26 cellular contexts compared by ENCODE assay signal in the genomic region with DNA sequence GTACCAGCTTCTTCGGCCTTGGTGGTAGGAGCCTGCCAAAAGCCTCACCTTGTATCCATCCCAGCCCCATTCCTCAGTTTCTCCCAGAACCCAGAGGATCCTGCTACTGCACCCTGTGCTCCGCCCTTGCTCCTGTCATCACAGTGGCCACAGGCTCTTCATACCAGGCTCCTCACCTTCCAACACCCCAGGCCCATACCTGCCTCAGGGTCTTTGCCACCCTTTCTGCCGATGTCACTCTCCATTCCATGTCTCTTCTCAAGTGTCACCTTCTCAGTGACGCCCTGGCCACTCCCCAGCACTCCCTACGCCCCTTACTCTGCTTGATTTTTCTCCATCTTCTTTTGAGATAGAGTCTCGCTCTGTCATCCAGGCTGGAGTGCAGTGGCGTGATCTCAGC. TPM values are rescaled to one million over a fixed set of nuclear protein-coding genes. Genes with fewer than 3 reads are reported as not detected.
DNase-seq lines count a peak whose midpoint lies in the region; ATAC-seq, FAIRE-seq and TF ChIP-seq lines count a peak whose summit lies in the region.
"Had no signal": no experiment of that assay in that cellular context is flagged by ENCODE, and none has a peak within 500 bp of the region (broad histone marks: within the 10 kb centered on the region; RNA-seq: fewer than 3 reads in every experiment).

No MANE protein-coding gene starts in this region.

- DNase-seq in activated T-cell treated with anti-CD3 and anti-CD28 coated beads, Interleukin-2, amount 50 U/mL, for 24 hours: no peak
- no peak for DNase-seq in activated T-cell treated with anti-CD3 and anti-CD28 coated beads for 4 hours
- no peak for DNase-seq in astrocyte (ENCODE audit: low read depth)
- no peak for DNase-seq in dorsolateral prefrontal cortex
- DNase-seq in stimulated activated effector memory CD8-positive, alpha-beta T cell treated with anti-CD3 and anti-CD28 coated beads, Interleukin-12 subunit alpha, Interleukin-12 subunit beta, amount 100 ng/mL, for 72 hours (ENCODE audit: low spot score in 2 of 2): no peak
- no peak for DNase-seq in stimulated activated naive CD4-positive, alpha-beta T cell treated with Interleukin-2 at 50 U/mL for 16 hours (lab: John Stamatoyannopoulos, UW)
- no peak for DNase-seq in CD14-positive monocyte (ENCODE audit: low spot score)
- DNase-seq: CD4-positive, CD25-positive, alpha-beta regulatory T cell; DMS53; H7; MM.1S; NCI-H2029 treated with DMSO at 0.1 percent for 48 hours; NCI-H446 treated with DMSO at 0.1 percent for 48 hours; NCI-H526; NCI-H82; PC-9; Right ventricle myocardium superior had no signal

- peaks cover 13% of the 10 kb centered on the region for H3K4me1 ChIP-seq in astrocyte (ENCODE audit: insufficient read depth, low read length)

- H3K27me3 ChIP-seq in astrocyte (ENCODE audit: insufficient read depth, low read length) (no peaks in the 10 kb centered on the region), dorsolateral prefrontal cortex (no peaks in the 10 kb centered on the region)
- H3K27me3 ChIP-seq: SJSA1 had no signal

- no peaks in the 10 kb centered on the region for H3K27me3 Mint-ChIP-seq in activated T-cell treated with anti-CD3 and anti-CD28 coated beads, Interleukin-2, amount 50 U/mL, for 24 hours
- H3K27me3 Mint-ChIP-seq in astrocyte (ENCODE audit: low read depth, unreplicated experiment): no peaks in the 10 kb centered on the region
- H3K27me3 Mint-ChIP-seq in CD14-positive monocyte (ENCODE audit: low read depth in 3 of 3): peaks cover 0 to 5% (median 0%) of the 10 kb centered on the region in 3 donors
- H3K27me3 Mint-ChIP-seq: CD4-positive, CD25-positive, alpha-beta regulatory T cell had no signal

- TF ChIP-seq CTCF in astrocyte (IDR thresholded peaks at IDR 0.05; ENCODE audit: insufficient read depth, low read depth, low read length) (no peak), dorsolateral prefrontal cortex (IDR thresholded peaks at IDR 0.05 in 54 of 56, conservative IDR thresholded peaks at IDR 0.05 in 2 of 56; ENCODE audit: low read depth in 1 of 56, partially characterized antibody in 56 of 56) (no peak), CD14-positive monocyte (IDR thresholded peaks at IDR 0.05) (no peak)

- peaks cover 47% of the 10 kb centered on the region for H3K36me3 Mint-ChIP-seq in activated T-cell treated with anti-CD3 and anti-CD28 coated beads, Interleukin-2, amount 50 U/mL, for 24 hours (ENCODE audit: low read depth)
- peaks cover 37% of the 10 kb centered on the region for H3K36me3 Mint-ChIP-seq in astrocyte (ENCODE audit: low read depth, unreplicated experiment)
- peaks cover 24% of the 10 kb centered on the region for H3K36me3 Mint-ChIP-seq in stimulated activated effector memory CD8-positive, alpha-beta T cell treated with anti-CD3 and anti-CD28 coated beads, Interleukin-12 subunit alpha, Interleukin-12 subunit beta, amount 100 ng/mL, for 72 hours
- peaks cover 34 to 37% of the 10 kb centered on the region in 2 donors for H3K36me3 Mint-ChIP-seq in CD14-positive monocyte

- peaks cover 6% of the 10 kb centered on the region for H3K36me3 ChIP-seq in astrocyte (ENCODE audit: insufficient read depth, low read length)

- intact Hi-C loops in dorsolateral prefrontal cortex (cut with DNase I) (no loop called here), CD14-positive monocyte (cut with micrococcal nuclease) (no loop called here)

- no peak overlapping the region for H3K4me2 ChIP-seq in astrocyte (ENCODE audit: low read length)
- H3K4me2 ChIP-seq: KMS-11, PC-9 had no signal

- ATAC-seq in stimulated activated effector memory CD8-positive, alpha-beta T cell treated with anti-CD3 and anti-CD28 coated beads, Interleukin-12 subunit alpha, Interleukin-12 subunit beta, amount 100 ng/mL, for 72 hours: no peak
- ATAC-seq in HG02870 (IDR thresholded peaks at IDR 0.05; ENCODE audit: unreplicated experiment): no peak

- peaks cover 45% of the 10 kb centered on the region for H4K20me1 ChIP-seq in astrocyte (ENCODE audit: insufficient read depth, low read length)

- H3K4me3 Mint-ChIP-seq in activated T-cell treated with anti-CD3 and anti-CD28 coated beads, Interleukin-2, amount 50 U/mL, for 24 hours: no peak overlapping the region
- H3K4me3 Mint-ChIP-seq in astrocyte (ENCODE audit: unreplicated experiment) (no peak overlapping the region), CD14-positive monocyte (no peak overlapping the region)
- no peak overlapping the region for H3K4me3 Mint-ChIP-seq in stimulated activated effector memory CD8-positive, alpha-beta T cell treated with anti-CD3 and anti-CD28 coated beads, Interleukin-12 subunit alpha, Interleukin-12 subunit beta, amount 100 ng/mL, for 72 hours
- H3K4me3 Mint-ChIP-seq: CD4-positive, CD25-positive, alpha-beta regulatory T cell; HFFc6 had no signal

- peak overlapping the region; percentile 48 for H3K27ac ChIP-seq in astrocyte (ENCODE audit: low read depth, low read length)
- peak overlapping the region in 37 of 59 donors; percentile 0 to 72 (median 49) for H3K27ac ChIP-seq in dorsolateral prefrontal cortex
- H3K27ac ChIP-seq: 22Rv1, KMS-11, PC-9 had no signal

- H3K4me1 Mint-ChIP-seq in activated T-cell treated with anti-CD3 and anti-CD28 coated beads, Interleukin-2, amount 50 U/mL, for 24 hours (ENCODE audit: low read depth): peaks cover 14% of the 10 kb centered on the region
- H3K4me1 Mint-ChIP-seq in astrocyte (ENCODE audit: low read depth, unreplicated experiment) (peaks cover 6% of the 10 kb centered on the region), CD14-positive monocyte (peaks cover 9% of the 10 kb centered on the region)
- peaks cover 38% of the 10 kb centered on the region for H3K4me1 Mint-ChIP-seq in stimulated activated effector memory CD8-positive, alpha-beta T cell treated with anti-CD3 and anti-CD28 coated beads, Interleukin-12 subunit alpha, Interleukin-12 subunit beta, amount 100 ng/mL, for 72 hours

- peaks cover 59% of the 10 kb centered on the region for H3K79me2 ChIP-seq in astrocyte (ENCODE audit: insufficient read depth, low read length)

- H3K9me3 Mint-ChIP-seq in activated T-cell treated with anti-CD3 and anti-CD28 coated beads, Interleukin-2, amount 50 U/mL, for 24 hours: no peaks in the 10 kb centered on the region
- peaks cover 8% of the 10 kb centered on the region for H3K9me3 Mint-ChIP-seq in astrocyte (ENCODE audit: unreplicated experiment)
- H3K9me3 Mint-ChIP-seq in stimulated activated effector memory CD8-positive, alpha-beta T cell treated with anti-CD3 and anti-CD28 coated beads, Interleukin-12 subunit alpha, Interleukin-12 subunit beta, amount 100 ng/mL, for 72 hours: no peaks in the 10 kb centered on the region
- peaks cover 0 to 6% (median 0%) of the 10 kb centered on the region in 7 donors for H3K9me3 Mint-ChIP-seq in CD14-positive monocyte
- H3K9me3 Mint-ChIP-seq: CD4-positive, CD25-positive, alpha-beta regulatory T cell; HFFc6 had no signal

- H3K4me3 ChIP-seq in astrocyte (ENCODE audit: insufficient read depth, low read depth, low read length) (no peak overlapping the region), dorsolateral prefrontal cortex (no peak overlapping the region)
- H3K4me3 ChIP-seq: PC-9, SJSA1 had no signal

- peak overlapping the region; percentile 41 for H3K27ac Mint-ChIP-seq in activated T-cell treated with anti-CD3 and anti-CD28 coated beads, Interleukin-2, amount 50 U/mL, for 24 hours
- H3K27ac Mint-ChIP-seq in astrocyte (ENCODE audit: unreplicated experiment) (no peak overlapping the region), CD14-positive monocyte (no peak overlapping the region)
- peak overlapping the region; percentile 80 for H3K27ac Mint-ChIP-seq in stimulated activated effector memory CD8-positive, alpha-beta T cell treated with anti-CD3 and anti-CD28 coated beads, Interleukin-12 subunit alpha, Interleukin-12 subunit beta, amount 100 ng/mL, for 72 hours

- H2AFZ ChIP-seq in astrocyte (ENCODE audit: low read depth, low read length): no peak overlapping the region
- H2AFZ ChIP-seq: PC-9 had no signal

- no peak for FAIRE-seq in astrocyte (lab: Jason Lieb, UNC)
- FAIRE-seq: GM18507 had no signal

- no peaks in the 10 kb centered on the region for H3K9me3 ChIP-seq in astrocyte (ENCODE audit: insufficient read depth, low read depth, low read length)
- H3K9me3 ChIP-seq: SJSA1 had no signal

- peak overlapping the region; percentile 50 for H3K9ac ChIP-seq in astrocyte (ENCODE audit: low read length)
- H3K9ac ChIP-seq: KMS-11 had no signal

RNA-seq across cellular contexts. Expression of a gene that starts 2.0 kb away (rescaled TPM):
- total RNA-seq in astrocyte (0.23 TPM in 1 of 2 replicates, not detected in the other), dorsolateral prefrontal cortex (1 to 10 TPM in 47 of 120 experiments, under 1 TPM in 72, not detected in 1; 0.22 to 3.6 (median 0.89) TPM)
- not detected for polyA plus RNA-seq in CD14-positive monocyte
- total RNA-seq: Daoy, G401, IMR-90, SJSA1 had no signal

RNA-seq across cellular contexts. Expression of a gene that starts 9.6 kb away (rescaled TPM):
- total RNA-seq in astrocyte: 53.4 and 54.7 TPM in 2 replicates
- 100 to 1,000 TPM in 3 of 120 experiments, 10 to 100 TPM in 117; 58.0 to 110 (median 83.3) TPM for total RNA-seq in dorsolateral prefrontal cortex
- 1 to 10 TPM; 3.8 to 3.9 TPM for polyA plus RNA-seq in CD14-positive monocyte

RNA-seq across cellular contexts. Expression of a gene that starts 13.5 kb away (rescaled TPM):
- total RNA-seq in astrocyte: 13.8 and 14.5 TPM in 2 replicates
- 10 to 100 TPM; 12.5 to 30.4 (median 22.2) TPM for total RNA-seq in dorsolateral prefrontal cortex
- 1 to 10 TPM; 7.2 to 8.4 TPM for polyA plus RNA-seq in CD14-positive monocyte

RNA-seq across cellular contexts. Expression of a gene that starts 13.9 kb away (rescaled TPM):
- 49.8 and 60.7 TPM in 2 replicates for total RNA-seq in astrocyte
- total RNA-seq in dorsolateral prefrontal cortex: 10 to 100 TPM; 32.4 to 75.1 (median 53.9) TPM
- polyA plus RNA-seq in CD14-positive monocyte: 1 to 10 TPM; 1.8 to 2.9 TPM

RNA-seq across cellular contexts. Expression of a gene that starts 29.8 kb away (rescaled TPM):
- total RNA-seq in astrocyte: 40.8 and 52.1 TPM in 2 replicates
- 100 to 1,000 TPM in 105 of 120 experiments, 10 to 100 TPM in 15; 79.5 to 239 (median 123) TPM for total RNA-seq in dorsolateral prefrontal cortex
- polyA plus RNA-seq in CD14-positive monocyte: under 1 TPM; 0.10 to 0.31 TPM
- total RNA-seq: SJSA1 had no signal
- polyA plus RNA-seq: CD4-positive, CD25-positive, alpha-beta regulatory T cell had no signal

Comparison
In these comparisons a context has a peak if more than half of its experiments do, and no peak if none do; other contexts are left out.
1. H3K27ac Mint-ChIP-seq: peak in activated T-cell treated with anti-CD3 and anti-CD28 coated beads, Interleukin-2, amount 50 U/mL, for 24 hours (single experiment) and stimulated activated effector memory CD8-positive, alpha-beta T cell treated with anti-CD3 and anti-CD28 coated beads, Interleukin-12 subunit alpha, Interleukin-12 subunit beta, amount 100 ng/mL, for 72 hours (single experiment); none in astrocyte (single experiment) and CD14-positive monocyte (0 of 7).